22 cellular contexts compared by ENCODE assay signal in the genomic region with DNA sequence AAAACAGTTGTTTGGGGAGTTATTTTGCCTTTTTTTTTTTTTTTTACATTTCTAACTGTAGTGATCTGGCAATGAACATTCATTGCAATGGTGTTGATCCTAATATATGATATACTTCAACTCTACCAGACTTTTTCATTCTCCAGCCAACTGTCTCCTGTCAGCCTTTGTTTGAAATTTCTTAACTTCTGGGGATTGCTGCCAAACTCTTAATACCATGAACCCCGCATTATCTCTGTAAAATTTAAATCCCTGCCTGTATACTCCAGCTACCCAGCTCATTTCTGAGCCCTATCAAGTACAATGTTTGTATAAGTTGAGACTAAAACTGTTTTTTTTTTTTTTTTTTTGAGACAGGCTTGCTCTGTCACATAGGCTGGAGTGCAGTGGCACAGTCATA.
DNase-seq lines count a peak whose midpoint lies in the region; ATAC-seq and TF ChIP-seq lines count a peak whose summit lies in the region.
"Had no signal": no experiment of that assay in that cellular context is flagged by ENCODE, and none has a peak within 500 bp of the region (broad histone marks: within the 10 kb centered on the region; RNA-seq: fewer than 3 reads in every experiment).

No MANE protein-coding gene starts in this region.

- TF ChIP-seq CTCF in fibroblast of the aortic adventitia (IDR thresholded peaks at IDR 0.05; ENCODE audit: insufficient read depth, low read length) (no peak), nephron (IDR thresholded peaks at IDR 0.05; ENCODE audit: unreplicated experiment in 3 of 3) (no peak)

- DNase-seq in NCI-H82 (lab: John Stamatoyannopoulos, UW) (peak; percentile 3), NCI-H82 treated with DMSO at 0.1 percent for 48 hours (lab: John Stamatoyannopoulos, UW; ENCODE audit: unreplicated experiment) (no peak), SJCRH30 (peak; percentile 7 to 48), fibroblast of the aortic adventitia (ENCODE audit: low read depth) (peak; percentile 58), NK-92 (lab: John Stamatoyannopoulos, UW; ENCODE audit: unreplicated experiment) (no peak)
- no peak for DNase-seq in activated naive CD4-positive, alpha-beta T cell treated with anti-CD3 and anti-CD28 coated beads, Interleukin-2, amount 50 U/mL, for 16 hours
- DNase-seq: 8988T, Calu3, GM23248, H9, HFFc6, MM.1S, NCI-H2029, NCI-H446 treated with DMSO at 0.1 percent for 48 hours, NCI-H526, SHP77 treated with DMSO at 0.1 percent for 48 hours had no signal

- no peak overlapping the region for H3K27ac ChIP-seq in SJCRH30
- H3K27ac ChIP-seq: GM23248, KMS-11, RWPE1 had no signal

- no peak for ATAC-seq in HG02981 (IDR thresholded peaks at IDR 0.05; ENCODE audit: unreplicated experiment)
- ATAC-seq: Panc1 had no signal

- H3K27ac Mint-ChIP-seq in nephron: peak overlapping the region in 2 of 3 experiments; percentile 46 to 50
- H3K27ac Mint-ChIP-seq: H9, HFFc6, IgD-negative memory B cell had no signal

- H3K4me3 ChIP-seq in SJCRH30: no peak overlapping the region
- no peak overlapping the region for H3K4me3 ChIP-seq in fibroblast of the aortic adventitia (ENCODE audit: low read depth, low read length)
- H3K4me3 ChIP-seq: GM23248 had no signal

- peaks cover 10% of the 10 kb centered on the region for H3K36me3 Mint-ChIP-seq in nephron (ENCODE audit: low read depth)
- H3K36me3 Mint-ChIP-seq: IgD-negative memory B cell had no signal

- H3K9me3 ChIP-seq in SJCRH30 (replicated peaks): no peaks in the 10 kb centered on the region

- H3K36me3 ChIP-seq in SJCRH30: no peaks in the 10 kb centered on the region

- H3K27me3 Mint-ChIP-seq in nephron (ENCODE audit: low read depth): no peaks in the 10 kb centered on the region

- H3K4me1 ChIP-seq in SJCRH30: peaks cover 7% of the 10 kb centered on the region; the same call in 1 of the 2 replicates

- peaks cover 7% of the 10 kb centered on the region for H3K9me3 Mint-ChIP-seq in nephron
- H3K9me3 Mint-ChIP-seq: HFFc6, IgD-negative memory B cell had no signal

- no peak overlapping the region for H3K4me3 Mint-ChIP-seq in nephron
- H3K4me3 Mint-ChIP-seq: H9, HFFc6, IgD-negative memory B cell had no signal

- H3K4me1 Mint-ChIP-seq in nephron: peaks cover 64% of the 10 kb centered on the region
- H3K4me1 Mint-ChIP-seq: H9, IgD-negative memory B cell had no signal

- H3K27me3 ChIP-seq in SJCRH30: no peaks in the 10 kb centered on the region

Comparison
In these comparisons a context has a peak if more than half of its experiments do, and no peak if none do; other contexts are left out.
1. DNase-seq: peak in NCI-H82 (single experiment), SJCRH30 (2 of 2) and fibroblast of the aortic adventitia (single experiment); none in NCI-H82 treated with DMSO at 0.1 percent for 48 hours (single experiment), NK-92 (single experiment) and activated naive CD4-positive, alpha-beta T cell treated with anti-CD3 and anti-CD28 coated beads, Interleukin-2, amount 50 U/mL, for 16 hours (single experiment).